ENCODE assay signal across 8 cellular contexts in the genomic region with DNA sequence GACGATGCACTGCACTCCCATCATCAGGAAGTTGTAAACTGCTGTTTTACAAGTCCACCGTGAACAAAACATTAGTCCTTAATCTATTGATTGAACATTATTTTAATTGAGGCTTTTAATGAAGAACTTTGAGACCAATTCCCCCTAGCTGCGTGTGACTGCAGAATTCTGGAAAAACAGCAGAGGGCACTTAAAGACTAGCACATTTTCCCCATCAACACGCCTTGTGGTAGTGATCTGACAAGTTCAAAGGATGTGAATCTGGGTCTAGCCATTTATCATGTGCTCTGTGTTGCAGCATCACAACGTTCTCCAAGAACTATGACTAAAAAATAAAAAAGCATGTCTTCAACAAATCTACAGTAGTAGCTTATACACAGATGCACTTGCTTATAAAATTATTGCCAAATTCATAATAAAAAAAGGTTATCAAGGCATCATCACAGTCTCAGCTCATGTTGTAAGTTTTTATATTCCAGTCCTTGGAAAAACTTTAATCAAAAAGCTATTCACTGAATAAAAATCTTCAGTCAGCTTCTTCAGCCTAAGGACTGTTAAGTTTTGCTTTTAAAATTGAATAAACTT. TPM values are rescaled to one million over a fixed set of nuclear protein-coding genes. Genes with fewer than 3 reads are reported as not detected.
DNase-seq lines count a peak whose midpoint lies in the region; ATAC-seq, FAIRE-seq and TF ChIP-seq lines count a peak whose summit lies in the region.

No MANE protein-coding gene starts in this region.

- H3K27me3 ChIP-seq in A673 (replicated peaks; ENCODE audit: insufficient read depth, low read depth, low read length, poor library complexity) (peaks cover 97% of the 10 kb centered on the region), small intestine (ENCODE audit: control insufficient read depth in 2 of 2, insufficient read depth in 2 of 2, low read length in 2 of 2) (no peaks in the 10 kb centered on the region)

- no peaks in the 10 kb centered on the region for H3K9me3 ChIP-seq in A673 (ENCODE audit: low read depth, low read length, poor library complexity, severe bottlenecking)
- H3K9me3 ChIP-seq in small intestine (ENCODE audit: control insufficient read depth, low read depth): no peaks in the 10 kb centered on the region

- H3K27ac ChIP-seq in A673 (ENCODE audit: low read depth, low read length, poor library complexity, severe bottlenecking): no peak overlapping the region
- no peak overlapping the region for H3K27ac ChIP-seq in small intestine (ENCODE audit: low read depth in 1 of 2, low read length in 1 of 2)

- BruUV-seq in A673 (replicated peaks; lab: Mats Ljungman, UMichigan): no TSS peak

- TF ChIP-seq CTCF in A673 (conservative IDR thresholded peaks at IDR 0.05; ENCODE audit: low read depth, low read length): peak; percentile 76
- TF ChIP-seq CTCF in WI38 (IDR thresholded peaks at IDR 0.05; ENCODE audit: low read depth, low read length): peak; percentile 23; the same call in 1 of the 2 replicates

- DNase-seq in A673 (ENCODE audit: low spot score): peak; percentile 53
- DNase-seq in GM04503 (ENCODE audit: low read depth): peak; percentile 13
- peak; percentile 52 for DNase-seq in NCI-H146 treated with DMSO at 0.1 percent for 48 hours (lab: John Stamatoyannopoulos, UW; ENCODE audit: unreplicated experiment)
- DNase-seq in left cardiac atrium: no peak
- DNase-seq in small intestine: peak; percentile 15
- DNase-seq in T1000 (lab: John Stamatoyannopoulos, UW): no peak

- no peaks in the 10 kb centered on the region for H3K4me1 ChIP-seq in A673 (ENCODE audit: insufficient read depth, low read length, poor library complexity, severe bottlenecking)
- H3K4me1 ChIP-seq in small intestine (ENCODE audit: control insufficient read depth in 2 of 2, insufficient read depth in 1 of 2, low read depth in 1 of 2, low read length in 1 of 2): no peaks in the 10 kb centered on the region

- ATAC-seq in left cardiac atrium (peak; percentile 54 to 67), HG03280 (IDR thresholded peaks at IDR 0.05; ENCODE audit: unreplicated experiment) (no peak)

- intact Hi-C loops in A673 (cut with micrococcal nuclease; ENCODE audit: unreplicated experiment): loop anchor here (1.0 kb wide), 2 partner anchors 534 to 538 kb away; no protein-coding TSS in a partner anchor
- intact Hi-C loops in left cardiac atrium (cut with DNase I): loop anchor here (1.0 to 5.0 kb wide), 2 partner anchors 532 to 534 kb away; no protein-coding TSS in a partner anchor

- H3K36me3 ChIP-seq in A673 (ENCODE audit: insufficient read depth, low read length, poor library complexity, severe bottlenecking) (no peaks in the 10 kb centered on the region), small intestine (ENCODE audit: control insufficient read depth in 2 of 2, insufficient read depth in 2 of 2, low read length in 2 of 2) (no peaks in the 10 kb centered on the region)

- no peak for FAIRE-seq in small intestine (lab: Jason Lieb, UNC)

- H3K4me3 ChIP-seq in A673 (ENCODE audit: low read depth, low read length, poor library complexity, severe bottlenecking) (no peak overlapping the region), WI38 (ENCODE audit: low read depth, low read length) (no peak overlapping the region), small intestine (ENCODE audit: low read depth in 1 of 2, low read length in 2 of 2) (no peak overlapping the region)

- CTCF ChIA-PET in A673 (lab: Charles Lee): interaction anchor here (1.2 to 1.8 kb wide), 2 partner anchors 533 to 539 kb away, joined by 9 to 11 read pairs; no protein-coding TSS in a partner anchor

- WGBS in small intestine, 3 donors: 0 to 2% (median 0%) methylated on average over 5 of the region's 5 CpGs

- POLR2A ChIA-PET in A673 (lab: Charles Lee; ENCODE audit: low non-redundant PET): no interaction called here

RNA-seq across cellular contexts. Expression of a gene that starts 35.8 kb away (rescaled TPM):
- total RNA-seq in A673 (2021) (not detected in 2 replicates), left cardiac atrium (not detected)
- not detected for polyA plus RNA-seq in small intestine

RNA-seq across cellular contexts. Expression of a gene that starts 39.5 kb away (rescaled TPM):
- total RNA-seq in A673 (2021) (16.6 and 17.7 TPM in 2 replicates), left cardiac atrium (10 to 100 TPM in 1 of 2 donors, 1 to 10 TPM in 1; 9.9 to 13.7 TPM)
- polyA plus RNA-seq in small intestine: 10 to 100 TPM; 14.1 to 19.5 (median 16.2) TPM

Comparison
In these comparisons a context has a peak if more than half of its experiments do, and no peak if none do; other contexts are left out.
1. DNase-seq: peak in A673 (single experiment), GM04503 (single experiment), NCI-H146 treated with DMSO at 0.1 percent for 48 hours (single experiment) and small intestine (single experiment); none in left cardiac atrium (single experiment) and T1000 (single experiment).